ENCODE assay signal across 16 cellular contexts in the genomic region with DNA sequence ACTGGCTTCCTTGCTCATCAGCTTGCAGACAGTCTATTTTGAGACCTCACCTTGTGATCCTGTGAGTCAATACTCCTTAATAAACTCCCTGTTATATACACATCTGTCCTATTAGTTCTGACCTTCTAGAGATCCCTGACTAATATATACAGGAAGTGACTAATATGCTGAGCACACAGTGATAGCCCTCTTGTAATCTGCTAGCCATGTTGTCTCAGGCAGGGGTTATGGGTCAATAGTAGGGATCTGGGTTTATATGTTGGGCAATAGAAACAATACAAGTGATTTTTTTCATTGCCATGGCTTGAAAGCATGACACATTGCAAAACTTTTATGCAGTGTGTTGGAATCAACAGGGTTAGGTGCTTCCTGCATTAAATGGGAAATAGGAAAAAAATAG.
DNase-seq lines count a peak whose midpoint lies in the region; ATAC-seq and TF ChIP-seq lines count a peak whose summit lies in the region.
"Had no signal": no experiment of that assay in that cellular context is flagged by ENCODE, and none has a peak within 500 bp of the region (broad histone marks: within the 10 kb centered on the region; RNA-seq: fewer than 3 reads in every experiment).

No MANE protein-coding gene starts in this region.

- H3K9me3 ChIP-seq in fibroblast of lung (ENCODE audit: control insufficient read depth, insufficient read depth, low read depth, low read length) = no peaks in the 10 kb centered on the region
- H3K9me3 ChIP-seq: BLaER1, thoracic aorta had no signal

- H4K20me1 ChIP-seq in fibroblast of lung (ENCODE audit: control insufficient read depth, extremely low read depth, insufficient read depth, low read length) = no peaks in the 10 kb centered on the region
- H4K20me1 ChIP-seq: BLaER1 had no signal

- no peaks in the 10 kb centered on the region for H3K4me1 ChIP-seq in fibroblast of lung (ENCODE audit: control insufficient read depth, extremely low read depth, insufficient read depth, low read length)
- H3K4me1 ChIP-seq: BLaER1 had no signal

- no peak overlapping the region for H3K4me2 ChIP-seq in fibroblast of lung (ENCODE audit: extremely low read depth, insufficient read depth, low read length)
- H3K4me2 ChIP-seq: BLaER1 had no signal

- no peak overlapping the region for H3K9ac ChIP-seq in fibroblast of lung (ENCODE audit: insufficient read depth, low read length)
- H3K9ac ChIP-seq: BLaER1 had no signal

- H3K79me2 ChIP-seq in fibroblast of lung (ENCODE audit: control insufficient read depth, insufficient read depth, low read length) = no peaks in the 10 kb centered on the region

- H3K4me3 ChIP-seq in fibroblast of lung (replicated peaks in 1 of 4; ENCODE audit: control extremely low read depth in 1 of 4, insufficient read depth in 1 of 4, low read depth in 3 of 4, low read length in 4 of 4) = no peak overlapping the region
- H3K4me3 ChIP-seq: BLaER1, thoracic aorta had no signal

- no peak for TF ChIP-seq CTCF in fibroblast of lung (conservative IDR thresholded peaks at IDR 0.05 in 1 of 2, IDR thresholded peaks at IDR 0.05 in 1 of 2; ENCODE audit: low read depth in 1 of 2, low read length in 2 of 2)

- ATAC-seq in GM19328 (IDR thresholded peaks at IDR 0.05; ENCODE audit: unreplicated experiment) (no peak), GM21529 (IDR thresholded peaks at IDR 0.05; ENCODE audit: unreplicated experiment) (no peak)
- ATAC-seq: activated CD4-positive, alpha-beta T cell treated with anti-CD3 and anti-CD28 coated beads for 36 hours; naive thymus-derived CD4-positive, alpha-beta T cell had no signal

- DNase-seq in EL (peak; percentile 27), RKO (ENCODE audit: low spot score) (peak; percentile 28), fibroblast of lung (ENCODE audit: low read depth in 2 of 2) (peak; percentile 22 to 58), renal cortical epithelial cell (ENCODE audit: low read depth) (peak; percentile 69)
- DNase-seq in activated naive CD4-positive, alpha-beta T cell treated with anti-CD3 and anti-CD28 coated beads, Interleukin-2, amount 50 U/mL, for 16 hours = no peak
- DNase-seq: activated CD4-positive, alpha-beta T cell treated with anti-CD3 and anti-CD28 coated beads for 36 hours; activated effector memory CD4-positive, alpha-beta T cell treated with Interleukin-2 at 50 U/mL for 16 hours; amygdala; head of caudate nucleus; naive thymus-derived CD4-positive, alpha-beta T cell; NCI-H187 treated with DMSO at 0.1 percent for 48 hours; NCI-H446 treated with DMSO at 0.1 percent for 48 hours had no signal

- H2AFZ ChIP-seq in fibroblast of lung (ENCODE audit: low read length) = no peak overlapping the region

- no peaks in the 10 kb centered on the region for H3K36me3 ChIP-seq in fibroblast of lung (ENCODE audit: control insufficient read depth, insufficient read depth, low read length)
- H3K36me3 ChIP-seq: BLaER1, thoracic aorta had no signal

- H3K27ac ChIP-seq in fibroblast of lung (ENCODE audit: insufficient read depth, low read length) = peak overlapping the region; percentile 61
- H3K27ac ChIP-seq: BLaER1, thoracic aorta had no signal

- no peaks in the 10 kb centered on the region for H3K27me3 ChIP-seq in fibroblast of lung (ENCODE audit: control insufficient read depth, insufficient read depth, low read length)
- H3K27me3 ChIP-seq: BLaER1 had no signal
